Comparison of ENCODE assay signal across 26 cellular contexts in genomic region chr2:218031261-218031660, GRCh38. TPM values are rescaled to one million over a fixed set of nuclear protein-coding genes. Genes with fewer than 3 reads are reported as not detected.
"Had no signal": no experiment of that assay in that cellular context is flagged by ENCODE, and none has a peak within 500 bp of the region (broad histone marks: within the 10 kb centered on the region; RNA-seq: fewer than 3 reads in every experiment).

No MANE protein-coding gene starts in this region.

- H3K36me3 Mint-ChIP-seq: activated CD8-positive, alpha-beta memory T cell treated with anti-CD3 and anti-CD28 coated beads, Interleukin-2, amount 10 ng/mL, durations not matched to agents 7 days and 5 days; activated naive CD4-positive, alpha-beta T cell treated with anti-CD3 and anti-CD28 coated beads, Interleukin-2, amount 50 U/mL, for 24 hours; brain; natural killer cell had no signal

- H3K9me3 Mint-ChIP-seq: activated naive CD4-positive, alpha-beta T cell treated with anti-CD3 and anti-CD28 coated beads, Interleukin-2, amount 50 U/mL, for 24 hours; activated T-helper 1 cell treated with anti-CD3 and anti-CD28 coated beads, Interleukin-12 subunit alpha, Interleukin-12 subunit beta, Interleukin-2, Interleukin-4 antibody, amounts not matched to agents 30 ng/mL and 10 ng/mL and 1 ng/mL, durations not matched to agents 14 hours and 24 hours and 36 hours; dendritic cell treated with granulocyte-macrophage colony-stimulating factor and Interleukin-4, amounts not matched to agents 40 ng/mL and 50 ng/mL, for 4 days; effector memory CD8-positive, alpha-beta T cell; natural killer cell; stimulated activated naive CD8-positive, alpha-beta T cell treated with anti-CD3 and anti-CD28 coated beads, Interleukin-15, Interleukin-2, amounts not matched to agents 100 ng/mL and 50 ng/mL, for 24 hours had no signal

- H3K27ac ChIP-seq: esophagus muscularis mucosa, gastrocnemius medialis, ovary, thyroid gland had no signal

- H3K27me3 Mint-ChIP-seq: activated CD4-positive, alpha-beta T cell treated with anti-CD3 and anti-CD28 coated beads for 36 hours; activated CD8-positive, alpha-beta memory T cell treated with anti-CD3 and anti-CD28 coated beads, Interleukin-2, amount 10 ng/mL, durations not matched to agents 7 days and 5 days; activated naive CD4-positive, alpha-beta T cell treated with anti-CD3 and anti-CD28 coated beads, Interleukin-2, amount 50 U/mL, for 24 hours; effector memory CD8-positive, alpha-beta T cell; stimulated activated naive CD8-positive, alpha-beta T cell treated with anti-CD3 and anti-CD28 coated beads, Interleukin-15, Interleukin-2, amounts not matched to agents 100 ng/mL and 50 ng/mL, for 24 hours had no signal

- H3K9me3 ChIP-seq: esophagus muscularis mucosa, gastrocnemius medialis, ovary, prostate gland, thyroid gland had no signal

- H3K4me3 ChIP-seq: esophagus muscularis mucosa, gastrocnemius medialis, ovary, prostate gland, thyroid gland had no signal

- H3K27me3 ChIP-seq: gastrocnemius medialis, ovary, thyroid gland had no signal

- H3K27ac Mint-ChIP-seq: activated CD4-positive, alpha-beta T cell treated with anti-CD3 and anti-CD28 coated beads for 36 hours; activated CD8-positive, alpha-beta memory T cell treated with anti-CD3 and anti-CD28 coated beads, Interleukin-2, amount 10 ng/mL, durations not matched to agents 7 days and 5 days; activated naive CD4-positive, alpha-beta T cell treated with anti-CD3 and anti-CD28 coated beads, Interleukin-2, amount 50 U/mL, for 24 hours; activated T-helper 1 cell treated with anti-CD3 and anti-CD28 coated beads, Interleukin-12 subunit alpha, Interleukin-12 subunit beta, Interleukin-2, Interleukin-4 antibody, amounts not matched to agents 30 ng/mL and 10 ng/mL and 1 ng/mL, durations not matched to agents 14 hours and 24 hours and 36 hours; brain; dendritic cell treated with granulocyte-macrophage colony-stimulating factor and Interleukin-4, amounts not matched to agents 40 ng/mL and 50 ng/mL, for 4 days; effector memory CD8-positive, alpha-beta T cell; natural killer cell; stimulated activated naive CD8-positive, alpha-beta T cell treated with anti-CD3 and anti-CD28 coated beads, Interleukin-15, Interleukin-2, amounts not matched to agents 100 ng/mL and 50 ng/mL, for 24 hours had no signal

- ATAC-seq: activated CD4-positive, alpha-beta T cell treated with anti-CD3 and anti-CD28 coated beads for 36 hours; activated CD8-positive, alpha-beta memory T cell treated with anti-CD3 and anti-CD28 coated beads, Interleukin-2, amount 10 ng/mL, durations not matched to agents 7 days and 5 days; effector memory CD8-positive, alpha-beta T cell; gastrocnemius medialis; left ventricle myocardium superior had no signal

- H3K4me3 Mint-ChIP-seq: activated CD4-positive, alpha-beta T cell treated with anti-CD3 and anti-CD28 coated beads for 36 hours; activated CD8-positive, alpha-beta memory T cell treated with anti-CD3 and anti-CD28 coated beads, Interleukin-2, amount 10 ng/mL, durations not matched to agents 7 days and 5 days; activated naive CD4-positive, alpha-beta T cell treated with anti-CD3 and anti-CD28 coated beads, Interleukin-2, amount 50 U/mL, for 24 hours; activated T-helper 1 cell treated with anti-CD3 and anti-CD28 coated beads, Interleukin-12 subunit alpha, Interleukin-12 subunit beta, Interleukin-2, Interleukin-4 antibody, amounts not matched to agents 30 ng/mL and 10 ng/mL and 1 ng/mL, durations not matched to agents 14 hours and 24 hours and 36 hours; brain; dendritic cell treated with granulocyte-macrophage colony-stimulating factor and Interleukin-4, amounts not matched to agents 40 ng/mL and 50 ng/mL, for 4 days; effector memory CD8-positive, alpha-beta T cell; natural killer cell; stimulated activated naive CD8-positive, alpha-beta T cell treated with anti-CD3 and anti-CD28 coated beads, Interleukin-15, Interleukin-2, amounts not matched to agents 100 ng/mL and 50 ng/mL, for 24 hours had no signal

- H3K36me3 ChIP-seq: esophagus muscularis mucosa, gastrocnemius medialis, ovary, prostate gland, thyroid gland had no signal

- DNase-seq: activated CD4-positive, alpha-beta T cell treated with anti-CD3 and anti-CD28 coated beads for 36 hours; activated CD4-positive, alpha-beta T cell treated with anti-CD3 and anti-CD28 coated beads, Interleukin-2, amount 50 U/mL, for 4 hours; activated gamma-delta T cell; anterior cingulate cortex; caudate nucleus; effector memory CD8-positive, alpha-beta T cell; hippocampal formation; left ventricle myocardium superior; midbrain; ovary; stimulated activated CD4-positive, alpha-beta T cell treated with anti-CD3 and anti-CD28 coated beads, Interleukin-12 subunit alpha, Interleukin-12 subunit beta, amount 100 ng/mL, for 4 hours; substantia nigra; T-helper 9 cell had no signal

RNA-seq across cellular contexts. Expression of gene RUFY4, which starts 37.8 kb away (rescaled TPM):
- total RNA-seq: endothelial cell of umbilical vein, left ventricle myocardium superior, skeletal muscle tissue, thyroid gland had no signal
- polyA plus RNA-seq: endothelial cell of umbilical vein had no signal
